10 cellular contexts compared by ENCODE assay signal in genomic region chr7:129055861-129056464, GRCh38. TPM values are rescaled to one million over a fixed set of nuclear protein-coding genes. Genes with fewer than 3 reads are reported as not detected.
A peak's percentile ranks its signal among the peaks of the same experiment; 100 is the strongest.
DNase-seq lines count a peak whose midpoint lies in the region; TF ChIP-seq lines count a peak whose summit lies in the region.
"Had no signal": no experiment of that assay in that cellular context is flagged by ENCODE, and none has a peak within 500 bp of the region (broad histone marks: within the 10 kb centered on the region; RNA-seq: fewer than 3 reads in every experiment).

No MANE protein-coding gene starts in this region.

- CTCF ChIA-PET in activated naive CD4-positive, alpha-beta T cell treated with anti-CD3 and anti-CD28 coated beads, Interleukin-2, amount 10 ng/mL, durations not matched to agents 7 days and 5 days (lab: Charles Lee) = interaction anchor here (0.8 to 2.3 kb wide), 5 partner anchors 9 to 173 kb away, joined by 3 to 8 read pairs (median 4); no protein-coding TSS in a partner anchor
- CTCF ChIA-PET in activated CD4-positive, alpha-beta memory T cell treated with anti-CD3 and anti-CD28 coated beads for 36 hours (lab: Charles Lee) = interaction anchor here (0.9 to 2.1 kb wide), 4 partner anchors 34 to 173 kb away, joined by 3 to 10 read pairs (median 4); partner anchors contain the start of gene IRF5

- no peaks in the 10 kb centered on the region for H3K27me3 ChIP-seq in suprapubic skin

- no peak for DNase-seq in activated naive CD4-positive, alpha-beta T cell treated with anti-CD3 and anti-CD28 coated beads, Interleukin-2, amount 10 ng/mL, durations not matched to agents 7 days and 5 days
- DNase-seq in activated naive CD4-positive, alpha-beta T cell treated with anti-CD3 and anti-CD28 coated beads, Interleukin-2, amount 50 U/mL, for 16 hours = no peak
- DNase-seq in activated CD4-positive, alpha-beta memory T cell treated with anti-CD3 and anti-CD28 coated beads for 36 hours = no peak
- no peak for DNase-seq in immature natural killer cell
- no peak for DNase-seq in suprapubic skin (ENCODE audit: low spot score in 2 of 2)
- DNase-seq in NCI-H1436 treated with DMSO at 0.1 percent for 48 hours (lab: John Stamatoyannopoulos, UW) = no peak
- DNase-seq in lower leg skin (ENCODE audit: low spot score in 2 of 2) = no peak
- no peak for DNase-seq in central memory CD4-positive, alpha-beta T cell
- DNase-seq: dermis blood vessel endothelial cell, NCI-H345 had no signal

- H3K9me3 Mint-ChIP-seq in activated naive CD4-positive, alpha-beta T cell treated with anti-CD3 and anti-CD28 coated beads, Interleukin-2, amount 10 ng/mL, durations not matched to agents 7 days and 5 days = no peaks in the 10 kb centered on the region
- H3K9me3 Mint-ChIP-seq in activated CD4-positive, alpha-beta memory T cell treated with anti-CD3 and anti-CD28 coated beads for 36 hours = no peaks in the 10 kb centered on the region
- no peaks in the 10 kb centered on the region for H3K9me3 Mint-ChIP-seq in immature natural killer cell

- WGBS in suprapubic skin = 84% methylated on average over 20 of the region's 22 CpGs
- WGBS in lower leg skin, 2 donors = 83 to 88% methylated on average over 22 of the region's 22 CpGs

- peak overlapping the region; percentile 99 for H3K27ac Mint-ChIP-seq in activated naive CD4-positive, alpha-beta T cell treated with anti-CD3 and anti-CD28 coated beads, Interleukin-2, amount 10 ng/mL, durations not matched to agents 7 days and 5 days
- no peak overlapping the region for H3K27ac Mint-ChIP-seq in activated CD4-positive, alpha-beta memory T cell treated with anti-CD3 and anti-CD28 coated beads for 36 hours
- H3K27ac Mint-ChIP-seq in immature natural killer cell = peak overlapping the region; percentile 93 to 100 (median 99)

- peak overlapping the region; percentile 91 for H3K4me3 ChIP-seq in suprapubic skin
- no peak overlapping the region for H3K4me3 ChIP-seq in lower leg skin (ENCODE audit: low read depth, poor library complexity, severe bottlenecking)

- H3K4me1 Mint-ChIP-seq in activated naive CD4-positive, alpha-beta T cell treated with anti-CD3 and anti-CD28 coated beads, Interleukin-2, amount 10 ng/mL, durations not matched to agents 7 days and 5 days = peaks cover 30% of the 10 kb centered on the region
- peaks cover 18% of the 10 kb centered on the region for H3K4me1 Mint-ChIP-seq in activated CD4-positive, alpha-beta memory T cell treated with anti-CD3 and anti-CD28 coated beads for 36 hours (ENCODE audit: low read depth)
- peaks cover 32 to 46% of the 10 kb centered on the region in 2 donors for H3K4me1 Mint-ChIP-seq in immature natural killer cell

- H3K36me3 ChIP-seq in suprapubic skin = no peaks in the 10 kb centered on the region

- no peak overlapping the region for H3K27ac ChIP-seq in suprapubic skin

- H3K9me3 ChIP-seq in suprapubic skin = no peaks in the 10 kb centered on the region

- peaks cover 22% of the 10 kb centered on the region for H3K27me3 Mint-ChIP-seq in activated naive CD4-positive, alpha-beta T cell treated with anti-CD3 and anti-CD28 coated beads, Interleukin-2, amount 10 ng/mL, durations not matched to agents 7 days and 5 days
- H3K27me3 Mint-ChIP-seq in activated CD4-positive, alpha-beta memory T cell treated with anti-CD3 and anti-CD28 coated beads for 36 hours = peaks cover 7% of the 10 kb centered on the region
- H3K27me3 Mint-ChIP-seq in immature natural killer cell (ENCODE audit: low read depth in 3 of 3) = peaks cover 6 to 22% (median 13%) of the 10 kb centered on the region in 3 donors

- TF ChIP-seq CTCF in suprapubic skin (IDR thresholded peaks at IDR 0.05) (no peak), lower leg skin (IDR thresholded peaks at IDR 0.05) (no peak)

- no peak for TF ChIP-seq EP300 in suprapubic skin (IDR thresholded peaks at IDR 0.05)

- peaks cover 6% of the 10 kb centered on the region for H3K36me3 Mint-ChIP-seq in activated naive CD4-positive, alpha-beta T cell treated with anti-CD3 and anti-CD28 coated beads, Interleukin-2, amount 10 ng/mL, durations not matched to agents 7 days and 5 days
- H3K36me3 Mint-ChIP-seq in activated CD4-positive, alpha-beta memory T cell treated with anti-CD3 and anti-CD28 coated beads for 36 hours = peaks cover 8% of the 10 kb centered on the region
- no peaks in the 10 kb centered on the region for H3K36me3 Mint-ChIP-seq in immature natural killer cell

- TF ChIP-seq POLR2A in suprapubic skin (IDR thresholded peaks at IDR 0.05) (no peak), lower leg skin (IDR thresholded peaks at IDR 0.05) (no peak)

- POLR2A ChIA-PET in activated CD4-positive, alpha-beta memory T cell treated with anti-CD3 and anti-CD28 coated beads for 36 hours (lab: Charles Lee) = interaction anchor here (2.5 kb wide), 1 partner anchor 14 kb away, joined by 16 read pairs; no protein-coding TSS in a partner anchor

- peak overlapping the region; percentile 85 for H3K4me3 Mint-ChIP-seq in activated naive CD4-positive, alpha-beta T cell treated with anti-CD3 and anti-CD28 coated beads, Interleukin-2, amount 10 ng/mL, durations not matched to agents 7 days and 5 days
- H3K4me3 Mint-ChIP-seq in activated CD4-positive, alpha-beta memory T cell treated with anti-CD3 and anti-CD28 coated beads for 36 hours = peak overlapping the region; percentile 97
- H3K4me3 Mint-ChIP-seq in immature natural killer cell = peak overlapping the region; percentile 96 to 99 (median 98)

- intact Hi-C loops in activated CD4-positive, alpha-beta memory T cell treated with anti-CD3 and anti-CD28 coated beads for 36 hours (cut with micrococcal nuclease) = loop anchor here (2.0 to 10.0 kb wide), 2 partner anchors 93 to 121 kb away; partner anchors contain the start of gene IRF5
- intact Hi-C loops in lower leg skin (cut with DNase I; ENCODE audit: low total_unique reads) = no loop called here

- H3K4me1 ChIP-seq in suprapubic skin = peaks cover 28% of the 10 kb centered on the region

RNA-seq across cellular contexts. Expression of gene TNPO3, which starts 1.1 kb away (rescaled TPM):
- total RNA-seq in activated CD4-positive, alpha-beta memory T cell treated with anti-CD3 and anti-CD28 coated beads for 36 hours = 10 to 100 TPM; 53.4 to 54.5 TPM
- polyA plus RNA-seq in immature natural killer cell = 10 to 100 TPM; 26.3 to 49.4 (median 41.9) TPM
- total RNA-seq in suprapubic skin (10 to 100 TPM; 30.8 to 43.4 (median 34.4) TPM), lower leg skin (10 to 100 TPM; 26.7 to 36.7 (median 31.0) TPM)
